Comparison of ENCODE assay signal across 1 cellular context in genomic region chr17:65175952-65176351, GRCh38.
A peak's percentile ranks its signal among the peaks of the same experiment; 100 is the strongest.
TF ChIP-seq lines count a peak whose summit lies in the region.

No MANE protein-coding gene starts in this region.

TF ChIP-seq in GM12878, 131 proteins besides CTCF, POLR2A, EP300 and RAD21:
- peak; percentile 42; the same call in 1 of the 2 replicates for TF ChIP-seq SPI1 (IDR thresholded peaks at IDR 0.05; ENCODE audit: borderline replicate concordance, insufficient read depth, low read depth, low read length)
- no peak for TF ChIP-seq ATF7 (IDR thresholded peaks at IDR 0.05; ENCODE audit: low read depth)
- TF ChIP-seq JUND (IDR thresholded peaks at IDR 0.05; ENCODE audit: low read depth, low read length), result no peak
